Comparison of ENCODE assay signal across 8 cellular contexts in the genomic region with DNA sequence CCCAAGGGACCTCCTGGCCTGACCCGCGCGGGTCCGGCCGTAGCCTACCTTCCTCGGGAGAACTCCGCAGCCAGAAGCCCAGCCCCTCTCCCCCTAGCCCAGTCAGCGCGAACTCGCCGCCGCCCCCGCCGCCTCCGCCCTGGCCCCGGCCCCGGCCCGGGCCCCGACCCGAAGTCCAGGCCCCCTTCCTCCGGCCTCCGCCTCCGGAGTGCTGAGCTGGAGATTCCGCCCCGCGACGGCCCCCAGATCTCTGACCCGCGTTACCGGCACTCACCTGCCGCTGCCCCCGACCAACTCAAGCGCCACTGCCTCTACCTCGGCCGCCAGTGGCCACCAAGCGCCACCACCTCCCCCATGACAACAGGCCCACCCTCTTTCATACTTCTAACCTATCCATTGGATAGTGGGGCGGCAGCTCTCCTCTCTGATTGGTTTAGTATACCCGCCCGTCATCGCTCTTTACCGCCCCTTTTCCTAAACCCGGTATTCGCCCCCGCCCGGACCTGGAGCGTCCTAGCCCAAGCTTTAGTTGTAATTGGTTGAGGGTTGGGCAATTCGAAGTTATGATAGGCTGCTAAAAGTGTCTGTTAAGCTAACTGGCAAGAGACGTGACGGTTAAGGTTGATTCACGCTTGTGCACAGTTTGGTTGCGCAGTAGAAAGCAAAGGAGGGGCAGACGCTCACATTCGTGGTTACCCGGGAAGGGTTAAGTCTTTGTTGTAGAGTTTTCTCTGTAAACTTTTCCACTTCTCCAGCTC.
DNase-seq lines count a peak whose midpoint lies in the region; ATAC-seq lines count a peak whose summit lies in the region.

NUMB (minus strand) TSS at position 328 of the 758 bp plus-strand sequence. CDS start 102,795 bp downstream, outside the sequence.

- ATAC-seq in GM19351 (IDR thresholded peaks at IDR 0.05; ENCODE audit: unreplicated experiment) (peak; percentile 94), HG03521 (IDR thresholded peaks at IDR 0.05; ENCODE audit: unreplicated experiment) (peak; percentile 93)

- DNase-seq in C1 segment of cervical spinal cord (lab: John Stamatoyannopoulos, UW) (peak; percentile 72 to 100 (median 96)), NCI-H748 (lab: John Stamatoyannopoulos, UW; ENCODE audit: unreplicated experiment) (peak; percentile 100), dedifferentiated amniotic fluid mesenchymal stem cell (ENCODE audit: extremely low spot score) (peak; percentile 100), left kidney (ENCODE audit: low read depth, low spot score) (peak; percentile 100)
- peak; percentile 93 for DNase-seq in activated CD4-positive, alpha-beta T cell treated with anti-CD3 and anti-CD28 coated beads, Interleukin-2, amount 50 U/mL, for 1 hour
- DNase-seq in stimulated activated CD4-positive, alpha-beta T cell treated with anti-CD3 and anti-CD28 coated beads, Interleukin-2, amount 100 ng/mL, for 24 hours: peak; percentile 93 to 97

Comparison
In these comparisons a context has a peak if more than half of its experiments do, and no peak if none do; other contexts are left out.
1. Peak in every context shown above with its lines: DNase-seq and ATAC-seq.